1 cellular context compared by ENCODE assay signal in genomic region chr15:92819312-92820232, GRCh38.
TF ChIP-seq lines count a peak whose summit lies in the region.

No MANE protein-coding gene starts in this region.

TF ChIP-seq in K562, 482 proteins besides CTCF, POLR2A, EP300 and RAD21 (continued from another document and continues in another):
- TF ChIP-seq, protein P1, sequence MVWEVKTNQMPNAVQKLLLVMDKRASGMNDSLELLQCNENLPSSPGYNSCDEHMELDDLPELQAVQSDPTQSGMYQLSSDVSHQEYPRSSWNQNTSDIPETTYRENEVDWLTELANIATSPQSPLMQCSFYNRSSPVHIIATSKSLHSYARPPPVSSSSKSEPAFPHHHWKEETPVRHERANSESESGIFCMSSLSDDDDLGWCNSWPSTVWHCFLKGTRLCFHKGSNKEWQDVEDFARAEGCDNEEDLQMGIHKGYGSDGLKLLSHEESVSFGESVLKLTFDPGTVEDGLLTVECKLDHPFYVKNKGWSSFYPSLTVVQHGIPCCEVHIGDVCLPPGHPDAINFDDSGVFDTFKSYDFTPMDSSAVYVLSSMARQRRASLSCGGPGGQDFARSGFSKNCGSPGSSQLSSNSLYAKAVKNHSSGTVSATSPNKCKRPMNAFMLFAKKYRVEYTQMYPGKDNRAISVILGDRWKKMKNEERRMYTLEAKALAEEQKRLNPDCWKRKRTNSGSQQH (CRISPR knock-in tag; IDR thresholded peaks at IDR 0.05): 0 out of 2 replicates have a peak, but pooled peaks have one; percentile 6
- TF ChIP-seq DPF2 (IDR thresholded peaks at IDR 0.05) (peak; percentile 28; the same call in 1 of the 2 replicates), E2F5 (CRISPR knock-in tag; IDR thresholded peaks at IDR 0.05) (no peak), RBFOX2 (IDR thresholded peaks at IDR 0.05; ENCODE audit: low read depth, low read length) (peak; percentile 15; the same call in 1 of the 2 replicates), ZNF785 (CRISPR knock-in tag; IDR thresholded peaks at IDR 0.05) (no peak), PCBP1 (IDR thresholded peaks at IDR 0.05; ENCODE audit: low read depth, low read length, poor library complexity, severe bottlenecking) (no peak), PRMT5 (CRISPR knock-in tag; IDR thresholded peaks at IDR 0.05) (no peak), ZNF75A (CRISPR knock-in tag; IDR thresholded peaks at IDR 0.05) (no peak), U2AF2 (optimal IDR thresholded peaks at IDR 0.05; ENCODE audit: low read depth, low read length) (no peak), JUN (IDR thresholded peaks at IDR 0.05; ENCODE audit: borderline replicate concordance, low read depth, low read length) (no peak), JUN (CRISPR knock-in tag; IDR thresholded peaks at IDR 0.05; ENCODE audit: borderline replicate concordance) (no peak), CTBP1 (IDR thresholded peaks at IDR 0.05; ENCODE audit: borderline replicate concordance) (no peak), ZEB2 (IDR thresholded peaks at IDR 0.05) (0 out of 2 replicates have a peak, but pooled peaks have one; percentile 8), CSDE1 (IDR thresholded peaks at IDR 0.05) (no peak), ELF2 (CRISPR knock-in tag; IDR thresholded peaks at IDR 0.05) (no peak), SMAD1 (IDR thresholded peaks at IDR 0.05; ENCODE audit: low read depth, low read length, partially characterized antibody) (no peak), ZKSCAN8 (CRISPR knock-in tag; IDR thresholded peaks at IDR 0.05) (peak; percentile 31; the same call in 1 of the 2 replicates), MCM5 (IDR thresholded peaks at IDR 0.05; ENCODE audit: low read depth) (no peak), SRSF9 (IDR thresholded peaks at IDR 0.05; ENCODE audit: borderline replicate concordance, low read depth, low read length) (no peak), ZNF124 (CRISPR knock-in tag; IDR thresholded peaks at IDR 0.05) (no peak), KDM4B (IDR thresholded peaks at IDR 0.05; ENCODE audit: borderline replicate concordance in 2 of 2, low read depth in 1 of 2) (no peak), KLF1 (tag; IDR thresholded peaks at IDR 0.05) (no peak), MTF1 (CRISPR knock-in tag; IDR thresholded peaks at IDR 0.05; ENCODE audit: borderline replicate concordance) (no peak), RFX5 (IDR thresholded peaks at IDR 0.05; ENCODE audit: low read depth, low read length) (no peak), XRCC5 (IDR thresholded peaks at IDR 0.05; ENCODE audit: low read depth, low read length) (no peak), RFX7 (CRISPR knock-in tag; IDR thresholded peaks at IDR 0.05) (no peak), SIN3B (IDR thresholded peaks at IDR 0.05; ENCODE audit: low read depth) (no peak), ZNF134 (CRISPR knock-in tag; conservative IDR thresholded peaks at IDR 0.05) (no peak), MYC (IDR thresholded peaks at IDR 0.05; ENCODE audit: low read depth, low read length) (no peak), MYC (CRISPR knock-in tag; IDR thresholded peaks at IDR 0.05; ENCODE audit: borderline replicate concordance, low read depth) (no peak), HMGN3 (IDR thresholded peaks at IDR 0.05; ENCODE audit: borderline replicate concordance, extremely low read depth, insufficient read length, low read depth, low read length) (no peak), ADNP (tag; IDR thresholded peaks at IDR 0.05) (no peak), SAFB2 (IDR thresholded peaks at IDR 0.05; ENCODE audit: borderline replicate concordance, low read depth, low read length, severe bottlenecking) (no peak), EP400 (IDR thresholded peaks at IDR 0.05) (no peak), PURB (CRISPR knock-in tag; IDR thresholded peaks at IDR 0.05; ENCODE audit: low read depth) (no peak), DNMT1 (IDR thresholded peaks at IDR 0.05) (0 out of 2 replicates have a peak, but pooled peaks have one; percentile 47), FOXP1 (CRISPR knock-in tag; IDR thresholded peaks at IDR 0.05) (no peak), KDM1A (IDR thresholded peaks at IDR 0.05) (peak in 1 of 2 experiments; percentile 5; a peak in 1 of 4 replicates), ATF6 (CRISPR knock-in tag; IDR thresholded peaks at IDR 0.05) (no peak), CAMTA2 (CRISPR knock-in tag; conservative IDR thresholded peaks at IDR 0.05) (no peak), SIRT6 (IDR thresholded peaks at IDR 0.05; ENCODE audit: low read depth, low read length) (no peak), HEY1 (CRISPR knock-in tag; IDR thresholded peaks at IDR 0.05; ENCODE audit: borderline replicate concordance) (no peak), ZNF778 (CRISPR knock-in tag; IDR thresholded peaks at IDR 0.05) (no peak), SUPT5H (IDR thresholded peaks at IDR 0.05) (no peak), CBX3 (IDR thresholded peaks at IDR 0.05; ENCODE audit: borderline replicate concordance in 1 of 2, low read length in 2 of 2) (no peak), SPI1 (IDR thresholded peaks at IDR 0.05; ENCODE audit: borderline replicate concordance, low read depth, low read length) (no peak), RBM14 (IDR thresholded peaks at IDR 0.05; ENCODE audit: borderline replicate concordance, insufficient read depth, low read depth, low read length) (no peak), ZNF232 (CRISPR knock-in tag; IDR thresholded peaks at IDR 0.05) (no peak), MTA1 (IDR thresholded peaks at IDR 0.05; ENCODE audit: borderline replicate concordance) (0 out of 2 replicates have a peak, but pooled peaks have one; percentile 14), NCOR1 (IDR thresholded peaks at IDR 0.05) (no peak), HDAC8 (tag; IDR thresholded peaks at IDR 0.05) (no peak), E2F1 (CRISPR knock-in tag; IDR thresholded peaks at IDR 0.05) (no peak; the same call in 1 of the 2 replicates), MBD1 (CRISPR knock-in tag; IDR thresholded peaks at IDR 0.05) (no peak), EHMT2 (IDR thresholded peaks at IDR 0.05) (peak; percentile 18; the same call in 1 of the 2 replicates), STAT5A (IDR thresholded peaks at IDR 0.05; ENCODE audit: borderline replicate concordance, low read length) (no peak; the same call in 1 of the 2 replicates), HDGF (IDR thresholded peaks at IDR 0.05) (0 out of 2 replicates have a peak, but pooled peaks have one; percentile 56)
- TF ChIP-seq, protein P2, sequence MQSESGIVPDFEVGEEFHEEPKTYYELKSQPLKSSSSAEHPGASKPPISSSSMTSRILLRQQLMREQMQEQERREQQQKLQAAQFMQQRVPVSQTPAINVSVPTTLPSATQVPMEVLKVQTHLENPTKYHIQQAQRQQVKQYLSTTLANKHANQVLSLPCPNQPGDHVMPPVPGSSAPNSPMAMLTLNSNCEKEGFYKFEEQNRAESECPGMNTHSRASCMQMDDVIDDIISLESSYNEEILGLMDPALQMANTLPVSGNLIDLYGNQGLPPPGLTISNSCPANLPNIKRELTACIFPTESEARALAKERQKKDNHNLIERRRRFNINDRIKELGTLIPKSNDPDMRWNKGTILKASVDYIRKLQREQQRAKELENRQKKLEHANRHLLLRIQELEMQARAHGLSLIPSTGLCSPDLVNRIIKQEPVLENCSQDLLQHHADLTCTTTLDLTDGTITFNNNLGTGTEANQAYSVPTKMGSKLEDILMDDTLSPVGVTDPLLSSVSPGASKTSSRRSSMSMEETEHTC (IDR thresholded peaks at IDR 0.05): no peak
- TF ChIP-seq, protein P3, sequence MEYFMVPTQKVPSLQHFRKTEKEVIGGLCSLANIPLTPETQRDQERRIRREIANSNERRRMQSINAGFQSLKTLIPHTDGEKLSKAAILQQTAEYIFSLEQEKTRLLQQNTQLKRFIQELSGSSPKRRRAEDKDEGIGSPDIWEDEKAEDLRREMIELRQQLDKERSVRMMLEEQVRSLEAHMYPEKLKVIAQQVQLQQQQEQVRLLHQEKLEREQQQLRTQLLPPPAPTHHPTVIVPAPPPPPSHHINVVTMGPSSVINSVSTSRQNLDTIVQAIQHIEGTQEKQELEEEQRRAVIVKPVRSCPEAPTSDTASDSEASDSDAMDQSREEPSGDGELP (CRISPR knock-in tag; IDR thresholded peaks at IDR 0.05; ENCODE audit: borderline replicate concordance): no peak
- TF ChIP-seq, protein P4, sequence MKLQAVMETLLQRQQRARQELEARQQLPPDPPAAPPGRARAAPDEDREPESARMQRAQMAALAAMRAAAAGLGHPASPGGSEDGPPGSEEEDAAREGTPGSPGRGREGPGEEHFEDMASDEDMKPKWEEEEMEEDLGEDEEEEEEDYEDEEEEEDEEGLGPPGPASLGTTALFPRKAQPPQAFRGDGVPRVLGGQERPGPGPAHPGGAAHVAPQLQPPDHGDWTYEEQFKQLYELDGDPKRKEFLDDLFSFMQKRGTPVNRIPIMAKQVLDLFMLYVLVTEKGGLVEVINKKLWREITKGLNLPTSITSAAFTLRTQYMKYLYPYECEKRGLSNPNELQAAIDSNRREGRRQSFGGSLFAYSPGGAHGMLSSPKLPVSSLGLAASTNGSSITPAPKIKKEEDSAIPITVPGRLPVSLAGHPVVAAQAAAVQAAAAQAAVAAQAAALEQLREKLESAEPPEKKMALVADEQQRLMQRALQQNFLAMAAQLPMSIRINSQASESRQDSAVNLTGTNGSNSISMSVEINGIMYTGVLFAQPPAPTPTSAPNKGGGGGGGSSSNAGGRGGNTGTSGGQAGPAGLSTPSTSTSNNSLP (IDR thresholded peaks at IDR 0.05; ENCODE audit: borderline replicate concordance, low read depth, low read length): no peak
- TF ChIP-seq, protein P5, sequence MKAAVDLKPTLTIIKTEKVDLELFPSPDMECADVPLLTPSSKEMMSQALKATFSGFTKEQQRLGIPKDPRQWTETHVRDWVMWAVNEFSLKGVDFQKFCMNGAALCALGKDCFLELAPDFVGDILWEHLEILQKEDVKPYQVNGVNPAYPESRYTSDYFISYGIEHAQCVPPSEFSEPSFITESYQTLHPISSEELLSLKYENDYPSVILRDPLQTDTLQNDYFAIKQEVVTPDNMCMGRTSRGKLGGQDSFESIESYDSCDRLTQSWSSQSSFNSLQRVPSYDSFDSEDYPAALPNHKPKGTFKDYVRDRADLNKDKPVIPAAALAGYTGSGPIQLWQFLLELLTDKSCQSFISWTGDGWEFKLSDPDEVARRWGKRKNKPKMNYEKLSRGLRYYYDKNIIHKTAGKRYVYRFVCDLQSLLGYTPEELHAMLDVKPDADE (conservative IDR thresholded peaks at IDR 0.05; ENCODE audit: control insufficient read depth, low read depth, low read length): no peak
- TF ChIP-seq, protein P6, sequence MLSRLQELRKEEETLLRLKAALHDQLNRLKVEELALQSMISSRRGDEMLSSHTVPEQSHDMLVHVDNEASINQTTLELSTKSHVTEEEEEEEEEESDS (CRISPR knock-in tag; IDR thresholded peaks at IDR 0.05): no peak
- TF ChIP-seq, protein P7, sequence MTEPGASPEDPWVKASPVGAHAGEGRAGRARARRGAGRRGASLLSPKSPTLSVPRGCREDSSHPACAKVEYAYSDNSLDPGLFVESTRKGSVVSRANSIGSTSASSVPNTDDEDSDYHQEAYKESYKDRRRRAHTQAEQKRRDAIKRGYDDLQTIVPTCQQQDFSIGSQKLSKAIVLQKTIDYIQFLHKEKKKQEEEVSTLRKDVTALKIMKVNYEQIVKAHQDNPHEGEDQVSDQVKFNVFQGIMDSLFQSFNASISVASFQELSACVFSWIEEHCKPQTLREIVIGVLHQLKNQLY (CRISPR knock-in tag; conservative IDR thresholded peaks at IDR 0.05): no peak
- TF ChIP-seq, protein P8, sequence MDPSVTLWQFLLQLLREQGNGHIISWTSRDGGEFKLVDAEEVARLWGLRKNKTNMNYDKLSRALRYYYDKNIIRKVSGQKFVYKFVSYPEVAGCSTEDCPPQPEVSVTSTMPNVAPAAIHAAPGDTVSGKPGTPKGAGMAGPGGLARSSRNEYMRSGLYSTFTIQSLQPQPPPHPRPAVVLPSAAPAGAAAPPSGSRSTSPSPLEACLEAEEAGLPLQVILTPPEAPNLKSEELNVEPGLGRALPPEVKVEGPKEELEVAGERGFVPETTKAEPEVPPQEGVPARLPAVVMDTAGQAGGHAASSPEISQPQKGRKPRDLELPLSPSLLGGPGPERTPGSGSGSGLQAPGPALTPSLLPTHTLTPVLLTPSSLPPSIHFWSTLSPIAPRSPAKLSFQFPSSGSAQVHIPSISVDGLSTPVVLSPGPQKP (CRISPR knock-in tag; IDR thresholded peaks at IDR 0.05): no peak
